Comparison of ENCODE assay signal across 8 cellular contexts in genomic region chr17:48053758-48054237, GRCh38. TPM values are rescaled to one million over a fixed set of nuclear protein-coding genes. Genes with fewer than 3 reads are reported as not detected.
DNase-seq lines count a peak whose midpoint lies in the region; ATAC-seq, FAIRE-seq and TF ChIP-seq lines count a peak whose summit lies in the region.
"Had no signal": no experiment of that assay in that cellular context is flagged by ENCODE, and none has a peak within 500 bp of the region (broad histone marks: within the 10 kb centered on the region; RNA-seq: fewer than 3 reads in every experiment).

No MANE protein-coding gene starts in this region.

- H3K4me1 Mint-ChIP-seq in IgD-negative memory B cell: peaks cover 34 to 59% (median 44%) of the 10 kb centered on the region in 3 donors

- H3K4me3 ChIP-seq in keratinocyte (ENCODE audit: control insufficient read depth in 2 of 3, extremely low read depth in 1 of 3, insufficient read depth in 2 of 3, low read depth in 1 of 3, low read length in 3 of 3) (peak overlapping the region; percentile 12 to 86 (median 72)), stomach smooth muscle (ENCODE audit: low read length in 2 of 2) (peak overlapping the region; percentile 52 to 58)

- H3K27me3 ChIP-seq in keratinocyte (ENCODE audit: control insufficient read depth, extremely low read depth, insufficient read depth, low read length) (no peaks in the 10 kb centered on the region), stomach smooth muscle (ENCODE audit: control insufficient read depth in 1 of 2, insufficient read depth in 2 of 2, low read length in 2 of 2) (no peaks in the 10 kb centered on the region)

- peak overlapping the region; percentile 64 for H3K9ac ChIP-seq in keratinocyte (ENCODE audit: control insufficient read depth, extremely low read depth, insufficient read depth, low read length)
- peak overlapping the region; percentile 42 to 48 for H3K9ac ChIP-seq in stomach smooth muscle (ENCODE audit: low read length in 2 of 2)

- ATAC-seq in activated naive CD4-positive, alpha-beta T cell treated with anti-CD3 and anti-CD28 coated beads, Interleukin-2, amount 50 U/mL, for 72 hours: no peak

- H3K9me3 ChIP-seq in keratinocyte (ENCODE audit: control insufficient read depth, low read depth, low read length): no peaks in the 10 kb centered on the region
- no peaks in the 10 kb centered on the region for H3K9me3 ChIP-seq in stomach smooth muscle (ENCODE audit: control insufficient read depth in 2 of 2, low read length in 2 of 2)

- peak overlapping the region; percentile 67 for H3K4me2 ChIP-seq in keratinocyte (ENCODE audit: control insufficient read depth, extremely low read depth, insufficient read depth, low read depth, low read length)

- H3K79me2 ChIP-seq in keratinocyte (ENCODE audit: control insufficient read depth, insufficient read depth, low read length): peaks cover 83% of the 10 kb centered on the region

- peaks cover 2% of the 10 kb centered on the region for H3K9me1 ChIP-seq in keratinocyte (ENCODE audit: control insufficient read depth, extremely low read depth, insufficient read depth, low read length)

- peak overlapping the region; percentile 93 for H3K27ac ChIP-seq in keratinocyte (ENCODE audit: control insufficient read depth, insufficient read depth, low read length)
- H3K27ac ChIP-seq in stomach smooth muscle (ENCODE audit: low read length): peak overlapping the region; percentile 92

- DNase-seq in activated naive CD4-positive, alpha-beta T cell treated with anti-CD3 and anti-CD28 coated beads, Interleukin-2, amount 50 U/mL, for 72 hours (ENCODE audit: low spot score in 2 of 2): no peak
- DNase-seq in keratinocyte (ENCODE audit: low read depth, low spot score): no peak
- DNase-seq in GOT3 (lab: John Stamatoyannopoulos, UW): no peak
- no peak for DNase-seq in GM13976 (ENCODE audit: low spot score)
- no peak for DNase-seq in cortex of kidney (lab: John Stamatoyannopoulos, UW)
- DNase-seq: activated CD4-positive, alpha-beta T cell treated with anti-CD3 and anti-CD28 coated beads, Interleukin-2, amount 50 U/mL, for 48 hours had no signal

- no peak for FAIRE-seq in keratinocyte (lab: Jason Lieb, UNC)

- no peak overlapping the region for H2AFZ ChIP-seq in keratinocyte (ENCODE audit: control insufficient read depth, low read length)

- TF ChIP-seq CTCF in keratinocyte (optimal IDR thresholded peaks at IDR 0.05 in 1 of 3, IDR thresholded peaks at IDR 0.05 in 1 of 3, conservative IDR thresholded peaks at IDR 0.05 in 1 of 3; ENCODE audit: extremely low read depth in 1 of 3, insufficient read depth in 2 of 3, low read length in 3 of 3) (no peak), GM13976 (IDR thresholded peaks at IDR 0.05; ENCODE audit: borderline replicate concordance, control extremely low read depth, extremely low read depth, insufficient read depth, missing control alignments) (no peak)

- no peaks in the 10 kb centered on the region for H3K9me3 Mint-ChIP-seq in IgD-negative memory B cell
- H3K9me3 Mint-ChIP-seq in activated naive CD4-positive, alpha-beta T cell treated with anti-CD3 and anti-CD28 coated beads, Interleukin-2, amount 50 U/mL, for 72 hours: no peaks in the 10 kb centered on the region

- H3K27me3 Mint-ChIP-seq in IgD-negative memory B cell: no peaks in the 10 kb centered on the region

- peak overlapping the region in 2 of 4 donors; percentile 18 to 78 for H3K4me3 Mint-ChIP-seq in IgD-negative memory B cell

- in situ Hi-C loops in GM13976 (cut with MboI; ENCODE audit: low sequenced_read_pairs, unreplicated experiment): no loop called here

- H4K20me1 ChIP-seq in keratinocyte (ENCODE audit: control insufficient read depth, extremely low read depth, insufficient read depth, low read length): peaks cover 16% of the 10 kb centered on the region

- H3K36me3 Mint-ChIP-seq in IgD-negative memory B cell: peaks cover 1% of the 10 kb centered on the region
- H3K36me3 Mint-ChIP-seq in activated naive CD4-positive, alpha-beta T cell treated with anti-CD3 and anti-CD28 coated beads, Interleukin-2, amount 50 U/mL, for 72 hours: peaks cover 44 to 63% of the 10 kb centered on the region in 2 donors

- dilution Hi-C loops in keratinocyte (cut with MboI; ENCODE audit: extremely low pct_ligation_motif_present, low sequenced_read_pairs): no loop called here

- H3K36me3 ChIP-seq in keratinocyte (ENCODE audit: control insufficient read depth in 2 of 2, extremely low read depth in 1 of 2, insufficient read depth in 2 of 2, low read length in 2 of 2): peaks cover 28 to 60% of the 10 kb centered on the region in 2 experiments
- H3K36me3 ChIP-seq in stomach smooth muscle (ENCODE audit: control insufficient read depth in 2 of 2, insufficient read depth in 2 of 2, low read length in 2 of 2): peaks cover 28 to 46% of the 10 kb centered on the region in 2 donors

- peaks cover 62% of the 10 kb centered on the region for H3K4me1 ChIP-seq in keratinocyte (ENCODE audit: control insufficient read depth, extremely low read depth, insufficient read depth, low read length)
- H3K4me1 ChIP-seq in stomach smooth muscle (ENCODE audit: control insufficient read depth, insufficient read depth, low read length): peaks cover 68% of the 10 kb centered on the region

- H3K27ac Mint-ChIP-seq in IgD-negative memory B cell: peak overlapping the region in 2 of 3 donors; percentile 63 to 87
- peak overlapping the region; percentile 67 to 98 for H3K27ac Mint-ChIP-seq in activated naive CD4-positive, alpha-beta T cell treated with anti-CD3 and anti-CD28 coated beads, Interleukin-2, amount 50 U/mL, for 72 hours

RNA-seq across cellular contexts. Expression of gene NFE2L1, which starts 5.6 kb away (rescaled TPM):
- polyA plus RNA-seq in IgD-negative memory B cell (20.5 TPM), keratinocyte (169 to 284 TPM (median 208 TPM) in 3 replicates)
- 10 to 100 TPM; 81.9 to 92.5 TPM for total RNA-seq in activated naive CD4-positive, alpha-beta T cell treated with anti-CD3 and anti-CD28 coated beads, Interleukin-2, amount 50 U/mL, for 72 hours
- polyA plus RNA-seq in keratinocyte (2011; ENCODE audit: low read depth): 179 TPM
- 112 TPM in 2 replicates for polyA plus RNA-seq in keratinocyte (2011; cell fraction: cytosol; rRNA removed)
- polyA plus RNA-seq in keratinocyte (2011; cell fraction: nucleus; rRNA removed): 514 and 591 TPM in 2 replicates
- 152 and 178 TPM in 2 replicates for polyA plus RNA-seq in keratinocyte (2012; ENCODE audit: low replicate concordance)
- 167 to 352 TPM (median 217 TPM) in 3 replicates for polyA minus RNA-seq in keratinocyte
- 115 TPM for polyA minus RNA-seq in keratinocyte (2011; cell fraction: cytosol; rRNA and poly(A)+ RNA removed)
- polyA minus RNA-seq in keratinocyte (2011; cell fraction: nucleus; rRNA and poly(A)+ RNA removed): 374 and 414 TPM in 2 replicates

RNA-seq across cellular contexts. Expression of gene COPZ2, which starts 16.2 kb away (rescaled TPM):
- 1.7 TPM for polyA plus RNA-seq in IgD-negative memory B cell
- 1 to 10 TPM; 1.3 to 3.6 TPM for total RNA-seq in activated naive CD4-positive, alpha-beta T cell treated with anti-CD3 and anti-CD28 coated beads, Interleukin-2, amount 50 U/mL, for 72 hours
- 11.1 to 18.0 TPM (median 12.5 TPM) in 3 replicates for polyA plus RNA-seq in keratinocyte
- polyA plus RNA-seq in keratinocyte (2011; ENCODE audit: low read depth): 13.4 TPM
- 19.8 and 23.7 TPM in 2 replicates for polyA plus RNA-seq in keratinocyte (2011; cell fraction: cytosol; rRNA removed)
- polyA plus RNA-seq in keratinocyte (2011; cell fraction: nucleus; rRNA removed): 14.8 and 16.3 TPM in 2 replicates
- 16.5 and 17.2 TPM in 2 replicates for polyA plus RNA-seq in keratinocyte (2012; ENCODE audit: low replicate concordance)
- 7.2 to 11.6 TPM (median 9.0 TPM) in 3 replicates for polyA minus RNA-seq in keratinocyte
- polyA minus RNA-seq in keratinocyte (2011; cell fraction: cytosol; rRNA and poly(A)+ RNA removed): 13.8 TPM
- 3.0 and 7.2 TPM in 2 replicates for polyA minus RNA-seq in keratinocyte (2011; cell fraction: nucleus; rRNA and poly(A)+ RNA removed)

RNA-seq across cellular contexts. Expression of gene CBX1, which starts 47.5 kb away (rescaled TPM):
- polyA plus RNA-seq in IgD-negative memory B cell: 19.8 TPM
- 10 to 100 TPM; 29.1 to 66.5 TPM for total RNA-seq in activated naive CD4-positive, alpha-beta T cell treated with anti-CD3 and anti-CD28 coated beads, Interleukin-2, amount 50 U/mL, for 72 hours
- 20.7 to 49.4 TPM (median 42.3 TPM) in 3 replicates for polyA plus RNA-seq in keratinocyte
- 23.4 TPM for polyA plus RNA-seq in keratinocyte (2011; ENCODE audit: low read depth)
- polyA plus RNA-seq in keratinocyte (2011; cell fraction: cytosol; rRNA removed): 40.7 and 53.0 TPM in 2 replicates
- 25.2 and 26.8 TPM in 2 replicates for polyA plus RNA-seq in keratinocyte (2011; cell fraction: nucleus; rRNA removed)
- 44.3 and 74.9 TPM in 2 replicates for polyA plus RNA-seq in keratinocyte (2012; ENCODE audit: low replicate concordance)
- 5.7 to 20.2 TPM (median 7.7 TPM) in 3 replicates for polyA minus RNA-seq in keratinocyte
- 20.0 TPM for polyA minus RNA-seq in keratinocyte (2011; cell fraction: cytosol; rRNA and poly(A)+ RNA removed)
- polyA minus RNA-seq in keratinocyte (2011; cell fraction: nucleus; rRNA and poly(A)+ RNA removed): 7.0 and 9.9 TPM in 2 replicates

RNA-seq across cellular contexts. Expression of gene SNX11, which starts 53.8 kb away (rescaled TPM):
- polyA plus RNA-seq in IgD-negative memory B cell (33.3 TPM), keratinocyte (20.8 to 23.9 TPM (median 21.0 TPM) in 3 replicates)
- 10 to 100 TPM; 15.4 to 24.5 TPM for total RNA-seq in activated naive CD4-positive, alpha-beta T cell treated with anti-CD3 and anti-CD28 coated beads, Interleukin-2, amount 50 U/mL, for 72 hours
- polyA plus RNA-seq in keratinocyte (2011; ENCODE audit: low read depth): 3.6 TPM
- polyA plus RNA-seq in keratinocyte (2011; cell fraction: cytosol; rRNA removed): 16.1 and 19.0 TPM in 2 replicates
- polyA plus RNA-seq in keratinocyte (2011; cell fraction: nucleus; rRNA removed): 20.9 and 21.5 TPM in 2 replicates
- 16.2 and 19.5 TPM in 2 replicates for polyA plus RNA-seq in keratinocyte (2012; ENCODE audit: low replicate concordance)
- polyA minus RNA-seq in keratinocyte: 14.6 to 23.8 TPM (median 16.5 TPM) in 3 replicates
- polyA minus RNA-seq in keratinocyte (2011; cell fraction: cytosol; rRNA and poly(A)+ RNA removed): 12.7 TPM
- 8.5 and 13.4 TPM in 2 replicates for polyA minus RNA-seq in keratinocyte (2011; cell fraction: nucleus; rRNA and poly(A)+ RNA removed)
